10 cellular contexts compared by ENCODE assay signal in the genomic region with DNA sequence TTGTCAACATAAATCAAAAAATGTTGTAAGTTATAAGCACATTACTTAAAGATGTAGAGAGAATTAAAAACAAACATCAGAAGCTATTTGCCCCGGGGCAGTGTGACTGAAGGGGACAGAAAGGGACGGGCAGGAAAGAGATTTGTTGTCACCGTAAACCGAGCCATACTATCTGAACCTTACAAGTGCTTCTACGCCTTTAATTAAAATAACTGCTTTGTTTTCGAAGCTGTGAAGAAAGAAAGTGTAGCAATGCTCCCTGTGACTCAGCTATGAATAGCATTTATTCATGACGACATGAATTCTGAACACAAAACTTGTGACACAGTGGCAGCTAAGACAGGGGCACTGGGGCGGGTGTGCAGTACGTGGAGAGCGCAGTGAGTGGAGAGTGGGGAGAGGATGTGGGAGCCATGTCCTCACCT. TPM values are rescaled to one million over a fixed set of nuclear protein-coding genes. Genes with fewer than 3 reads are reported as not detected.
DNase-seq lines count a peak whose midpoint lies in the region; ATAC-seq and TF ChIP-seq lines count a peak whose summit lies in the region.
"Had no signal": no experiment of that assay in that cellular context is flagged by ENCODE, and none has a peak within 500 bp of the region (broad histone marks: within the 10 kb centered on the region; RNA-seq: fewer than 3 reads in every experiment).

No MANE protein-coding gene starts in this region.

- ATAC-seq in heart right ventricle, result peak in 7 of 8 donors; percentile 21 to 82 (median 59)
- ATAC-seq in GM21367 (IDR thresholded peaks at IDR 0.05; ENCODE audit: unreplicated experiment), result no peak
- ATAC-seq in HG03565 (IDR thresholded peaks at IDR 0.05; ENCODE audit: unreplicated experiment), result no peak
- ATAC-seq in HG03159 (IDR thresholded peaks at IDR 0.05; ENCODE audit: unreplicated experiment), result no peak
- ATAC-seq: activated CD4-positive, CD25-positive, alpha-beta regulatory T cell treated with anti-CD3 and anti-CD28 coated beads, Interleukin-2, amount 50 U/mL, for 24 hours had no signal

- TF ChIP-seq CTCF in astrocyte of the spinal cord (IDR thresholded peaks at IDR 0.05; ENCODE audit: low read depth, low read length) (no peak), heart right ventricle (IDR thresholded peaks at IDR 0.05) (no peak)

- H3K9ac ChIP-seq in HUES6 (ENCODE audit: low read length), result peak overlapping the region; percentile 46
- peak overlapping the region in 1 of 3 donors; percentile 33 for H3K9ac ChIP-seq in skeletal muscle tissue (ENCODE audit: low read depth in 1 of 3, low read length in 3 of 3)

- H3K9me3 ChIP-seq in HUES6 (ENCODE audit: control insufficient read depth, insufficient read depth, low read depth, low read length) (peaks cover 3% of the 10 kb centered on the region; the same call in 1 of the 2 replicates), heart right ventricle (no peaks in the 10 kb centered on the region), skeletal muscle tissue (ENCODE audit: control insufficient read depth in 3 of 3, low read length in 3 of 3) (peaks cover 0 to 3% (median 0%) of the 10 kb centered on the region in 3 donors)

- intact Hi-C loops in heart right ventricle (cut with DNase I), result loop anchor here in 1 of 10 donors (5.0 kb wide), 1 partner anchor 71 kb away; no protein-coding TSS in a partner anchor

- H3K27ac ChIP-seq in HUES6 (ENCODE audit: low read depth, low read length), result 0 out of 2 replicates have a peak overlapping the region, but pooled peaks have one; percentile 20
- H3K27ac ChIP-seq in heart right ventricle, result peak overlapping the region in 9 of 10 donors; percentile 19 to 66 (median 50)
- peak overlapping the region; percentile 19 for H3K27ac ChIP-seq in skeletal muscle tissue (ENCODE audit: low read depth, low read length)

- 45 to 56% methylated on average over 10 of the region's 10 CpGs for WGBS in heart right ventricle, 2 donors

- H3K27me3 ChIP-seq in HUES6 (ENCODE audit: control insufficient read depth, insufficient read depth, low read length) (no peaks in the 10 kb centered on the region), heart right ventricle (no peaks in the 10 kb centered on the region), skeletal muscle tissue (ENCODE audit: control insufficient read depth in 3 of 3, insufficient read depth in 3 of 3, low read length in 3 of 3) (no peaks in the 10 kb centered on the region)

- H3K36me3 ChIP-seq in HUES6 (ENCODE audit: control insufficient read depth, insufficient read depth, low read length) (peaks cover 48% of the 10 kb centered on the region), heart right ventricle (peaks cover 0 to 66% (median 4%) of the 10 kb centered on the region in 9 donors), skeletal muscle tissue (ENCODE audit: control insufficient read depth in 3 of 3, insufficient read depth in 3 of 3, low read length in 3 of 3) (peaks cover 8 to 12% (median 10%) of the 10 kb centered on the region in 3 donors)

- DNase-seq in astrocyte of the spinal cord (ENCODE audit: low read depth, low spot score), result peak; percentile 31
- no peak for DNase-seq in heart right ventricle
- DNase-seq in activated naive CD4-positive, alpha-beta T cell treated with Interleukin-2 at 50 U/mL for 16 hours, result no peak
- DNase-seq: Karpas-422 had no signal

- H3K4me3 ChIP-seq in HUES6 (ENCODE audit: low read depth, low read length) (no peak overlapping the region), astrocyte of the spinal cord (ENCODE audit: low read depth, low read length) (no peak overlapping the region), heart right ventricle (peak overlapping the region in 3 of 10 donors; percentile 20 to 22 (median 21)), skeletal muscle tissue (ENCODE audit: low read length in 3 of 3) (no peak overlapping the region)

- in situ Hi-C loops in astrocyte of the spinal cord (cut with HindIII; ENCODE audit: low sequenced_read_pairs), result no loop called here

- H3K4me1 ChIP-seq in HUES6 (ENCODE audit: control insufficient read depth, insufficient read depth, low read length) (peaks cover 28% of the 10 kb centered on the region), heart right ventricle (peaks cover 3 to 46% (median 19%) of the 10 kb centered on the region in 9 donors), skeletal muscle tissue (ENCODE audit: control insufficient read depth in 3 of 3, insufficient read depth in 3 of 3, low read length in 3 of 3) (peaks cover 0 to 10% (median 8%) of the 10 kb centered on the region in 3 donors)

RNA-seq across cellular contexts. Expression of a gene that starts 30.0 kb away (rescaled TPM):
- total RNA-seq in heart right ventricle, result 10 to 100 TPM; 18.5 to 47.2 (median 25.7) TPM
- 10 to 100 TPM; 42.3 to 42.8 TPM for polyA plus RNA-seq in heart right ventricle
- 34.4 TPM for total RNA-seq in skeletal muscle tissue

RNA-seq across cellular contexts. Expression of a gene that starts 50.0 kb away (rescaled TPM):
- total RNA-seq in heart right ventricle (10 to 100 TPM; 15.1 to 25.1 (median 22.2) TPM), skeletal muscle tissue (7.3 TPM)
- 10 to 100 TPM; 22.8 to 25.6 TPM for polyA plus RNA-seq in heart right ventricle

Comparison
In these comparisons a context has a peak if more than half of its experiments do, and no peak if none do; other contexts are left out.
1. ATAC-seq: peak in heart right ventricle (7 of 8); none in GM21367 (single experiment), HG03565 (single experiment) and HG03159 (single experiment).
2. Peak in every context shown above with its lines, with median percentiles within 50 percentile points of each other: H3K27ac ChIP-seq.